ENCODE assay signal across 2 cellular contexts in the genomic region with DNA sequence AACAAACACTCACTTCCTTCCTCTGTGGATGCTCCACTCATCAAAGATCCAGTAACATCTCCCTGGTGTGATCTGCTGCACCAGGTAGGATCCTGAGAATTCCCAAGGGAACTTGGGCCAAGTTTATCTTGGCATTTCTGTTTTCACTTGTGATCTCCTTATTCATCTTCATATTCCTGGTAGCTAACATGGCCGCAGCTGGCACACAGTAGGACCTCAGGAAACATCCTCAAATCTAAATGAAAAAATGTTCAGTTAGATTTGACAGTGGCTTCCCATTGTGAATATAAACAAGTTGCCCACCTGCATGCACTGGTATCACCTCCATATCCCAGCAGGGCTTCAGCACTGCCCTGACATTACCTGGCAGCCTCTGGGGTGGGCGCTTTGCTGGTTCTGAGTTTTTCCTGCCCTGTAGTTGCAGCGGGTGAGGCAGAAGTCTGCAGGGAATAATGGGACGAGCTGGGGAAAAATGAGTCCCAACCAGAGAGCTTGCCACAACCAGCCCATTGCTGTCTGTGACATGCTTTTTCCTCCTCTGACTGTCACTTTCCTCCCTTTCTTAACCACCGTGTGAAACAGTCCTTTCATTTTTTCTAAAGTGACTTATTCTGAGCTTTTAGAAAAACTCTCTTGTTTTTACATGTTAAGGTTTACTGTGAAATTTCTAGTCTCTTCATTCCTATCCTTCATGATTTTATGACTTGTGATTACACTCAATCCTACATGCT.
TF ChIP-seq lines count a peak whose summit lies in the region.

No MANE protein-coding gene starts in this region.

TF ChIP-seq in GM23338, 12 proteins besides CTCF, POLR2A, EP300 and RAD21 (continues in another document):
- TF ChIP-seq CREB1 (CRISPR knock-in tag; IDR thresholded peaks at IDR 0.05; ENCODE audit: low read depth) (no peak), ZNF331 (CRISPR knock-in tag; IDR thresholded peaks at IDR 0.05; ENCODE audit: low read depth) (no peak), EZH2phosphoT487 (IDR thresholded peaks at IDR 0.05; ENCODE audit: unreplicated experiment) (no peak), EZH2 (IDR thresholded peaks at IDR 0.05; ENCODE audit: low read depth, unreplicated experiment) (no peak), STAT1 (IDR thresholded peaks at IDR 0.05; ENCODE audit: unreplicated experiment) (no peak), NANOG (IDR thresholded peaks at IDR 0.05; ENCODE audit: borderline replicate concordance) (no peak), ZNF114 (CRISPR knock-in tag; IDR thresholded peaks at IDR 0.05) (no peak), JUNB (IDR thresholded peaks at IDR 0.05; ENCODE audit: unreplicated experiment) (no peak), POLR2AphosphoS5 (IDR thresholded peaks at IDR 0.05; ENCODE audit: low read depth) (no peak)
- TF ChIP-seq, protein P1, sequence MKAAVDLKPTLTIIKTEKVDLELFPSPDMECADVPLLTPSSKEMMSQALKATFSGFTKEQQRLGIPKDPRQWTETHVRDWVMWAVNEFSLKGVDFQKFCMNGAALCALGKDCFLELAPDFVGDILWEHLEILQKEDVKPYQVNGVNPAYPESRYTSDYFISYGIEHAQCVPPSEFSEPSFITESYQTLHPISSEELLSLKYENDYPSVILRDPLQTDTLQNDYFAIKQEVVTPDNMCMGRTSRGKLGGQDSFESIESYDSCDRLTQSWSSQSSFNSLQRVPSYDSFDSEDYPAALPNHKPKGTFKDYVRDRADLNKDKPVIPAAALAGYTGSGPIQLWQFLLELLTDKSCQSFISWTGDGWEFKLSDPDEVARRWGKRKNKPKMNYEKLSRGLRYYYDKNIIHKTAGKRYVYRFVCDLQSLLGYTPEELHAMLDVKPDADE (IDR thresholded peaks at IDR 0.05) = no peak
- TF ChIP-seq, protein P2, sequence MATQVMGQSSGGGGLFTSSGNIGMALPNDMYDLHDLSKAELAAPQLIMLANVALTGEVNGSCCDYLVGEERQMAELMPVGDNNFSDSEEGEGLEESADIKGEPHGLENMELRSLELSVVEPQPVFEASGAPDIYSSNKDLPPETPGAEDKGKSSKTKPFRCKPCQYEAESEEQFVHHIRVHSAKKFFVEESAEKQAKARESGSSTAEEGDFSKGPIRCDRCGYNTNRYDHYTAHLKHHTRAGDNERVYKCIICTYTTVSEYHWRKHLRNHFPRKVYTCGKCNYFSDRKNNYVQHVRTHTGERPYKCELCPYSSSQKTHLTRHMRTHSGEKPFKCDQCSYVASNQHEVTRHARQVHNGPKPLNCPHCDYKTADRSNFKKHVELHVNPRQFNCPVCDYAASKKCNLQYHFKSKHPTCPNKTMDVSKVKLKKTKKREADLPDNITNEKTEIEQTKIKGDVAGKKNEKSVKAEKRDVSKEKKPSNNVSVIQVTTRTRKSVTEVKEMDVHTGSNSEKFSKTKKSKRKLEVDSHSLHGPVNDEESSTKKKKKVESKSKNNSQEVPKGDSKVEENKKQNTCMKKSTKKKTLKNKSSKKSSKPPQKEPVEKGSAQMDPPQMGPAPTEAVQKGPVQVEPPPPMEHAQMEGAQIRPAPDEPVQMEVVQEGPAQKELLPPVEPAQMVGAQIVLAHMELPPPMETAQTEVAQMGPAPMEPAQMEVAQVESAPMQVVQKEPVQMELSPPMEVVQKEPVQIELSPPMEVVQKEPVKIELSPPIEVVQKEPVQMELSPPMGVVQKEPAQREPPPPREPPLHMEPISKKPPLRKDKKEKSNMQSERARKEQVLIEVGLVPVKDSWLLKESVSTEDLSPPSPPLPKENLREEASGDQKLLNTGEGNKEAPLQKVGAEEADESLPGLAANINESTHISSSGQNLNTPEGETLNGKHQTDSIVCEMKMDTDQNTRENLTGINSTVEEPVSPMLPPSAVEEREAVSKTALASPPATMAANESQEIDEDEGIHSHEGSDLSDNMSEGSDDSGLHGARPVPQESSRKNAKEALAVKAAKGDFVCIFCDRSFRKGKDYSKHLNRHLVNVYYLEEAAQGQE (IDR thresholded peaks at IDR 0.05; ENCODE audit: unreplicated experiment) = no peak

TF ChIP-seq in SK-N-SH, 30 proteins besides CTCF, POLR2A, EP300 and RAD21:
- TF ChIP-seq FOXM1 (IDR thresholded peaks at IDR 0.05; ENCODE audit: low read depth) = no peak
- no peak for TF ChIP-seq TAF1 (IDR thresholded peaks at IDR 0.05; ENCODE audit: borderline replicate concordance, low read depth, low read length)
- TF ChIP-seq RXRA (IDR thresholded peaks at IDR 0.05; ENCODE audit: borderline replicate concordance, low read depth) = no peak
- no peak for TF ChIP-seq GABPA (IDR thresholded peaks at IDR 0.05; ENCODE audit: low read depth)
- no peak for TF ChIP-seq EZH2phosphoT487 (IDR thresholded peaks at IDR 0.05; ENCODE audit: borderline replicate concordance, low read depth)
- no peak for TF ChIP-seq CHD2 (IDR thresholded peaks at IDR 0.05; ENCODE audit: low read length, partially characterized antibody)
- TF ChIP-seq FOSL2 (IDR thresholded peaks at IDR 0.05; ENCODE audit: borderline replicate concordance, low read depth) = no peak
- no peak for TF ChIP-seq NFIC (IDR thresholded peaks at IDR 0.05; ENCODE audit: borderline replicate concordance)
- TF ChIP-seq, protein P3, sequence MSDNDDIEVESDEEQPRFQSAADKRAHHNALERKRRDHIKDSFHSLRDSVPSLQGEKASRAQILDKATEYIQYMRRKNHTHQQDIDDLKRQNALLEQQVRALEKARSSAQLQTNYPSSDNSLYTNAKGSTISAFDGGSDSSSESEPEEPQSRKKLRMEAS (IDR thresholded peaks at IDR 0.05; ENCODE audit: low read depth) = no peak
- TF ChIP-seq, protein P4, sequence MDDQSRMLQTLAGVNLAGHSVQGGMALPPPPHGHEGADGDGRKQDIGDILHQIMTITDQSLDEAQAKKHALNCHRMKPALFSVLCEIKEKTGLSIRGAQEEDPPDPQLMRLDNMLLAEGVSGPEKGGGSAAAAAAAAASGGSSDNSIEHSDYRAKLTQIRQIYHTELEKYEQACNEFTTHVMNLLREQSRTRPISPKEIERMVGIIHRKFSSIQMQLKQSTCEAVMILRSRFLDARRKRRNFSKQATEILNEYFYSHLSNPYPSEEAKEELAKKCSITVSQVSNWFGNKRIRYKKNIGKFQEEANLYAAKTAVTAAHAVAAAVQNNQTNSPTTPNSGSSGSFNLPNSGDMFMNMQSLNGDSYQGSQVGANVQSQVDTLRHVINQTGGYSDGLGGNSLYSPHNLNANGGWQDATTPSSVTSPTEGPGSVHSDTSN (IDR thresholded peaks at IDR 0.05) = no peak
- TF ChIP-seq, protein P5, sequence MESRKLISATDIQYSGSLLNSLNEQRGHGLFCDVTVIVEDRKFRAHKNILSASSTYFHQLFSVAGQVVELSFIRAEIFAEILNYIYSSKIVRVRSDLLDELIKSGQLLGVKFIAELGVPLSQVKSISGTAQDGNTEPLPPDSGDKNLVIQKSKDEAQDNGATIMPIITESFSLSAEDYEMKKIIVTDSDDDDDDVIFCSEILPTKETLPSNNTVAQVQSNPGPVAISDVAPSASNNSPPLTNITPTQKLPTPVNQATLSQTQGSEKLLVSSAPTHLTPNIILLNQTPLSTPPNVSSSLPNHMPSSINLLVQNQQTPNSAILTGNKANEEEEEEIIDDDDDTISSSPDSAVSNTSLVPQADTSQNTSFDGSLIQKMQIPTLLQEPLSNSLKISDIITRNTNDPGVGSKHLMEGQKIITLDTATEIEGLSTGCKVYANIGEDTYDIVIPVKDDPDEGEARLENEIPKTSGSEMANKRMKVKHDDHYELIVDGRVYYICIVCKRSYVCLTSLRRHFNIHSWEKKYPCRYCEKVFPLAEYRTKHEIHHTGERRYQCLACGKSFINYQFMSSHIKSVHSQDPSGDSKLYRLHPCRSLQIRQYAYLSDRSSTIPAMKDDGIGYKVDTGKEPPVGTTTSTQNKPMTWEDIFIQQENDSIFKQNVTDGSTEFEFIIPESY (IDR thresholded peaks at IDR 0.05; ENCODE audit: borderline replicate concordance, low read depth) = no peak
